In the genomic region with DNA sequence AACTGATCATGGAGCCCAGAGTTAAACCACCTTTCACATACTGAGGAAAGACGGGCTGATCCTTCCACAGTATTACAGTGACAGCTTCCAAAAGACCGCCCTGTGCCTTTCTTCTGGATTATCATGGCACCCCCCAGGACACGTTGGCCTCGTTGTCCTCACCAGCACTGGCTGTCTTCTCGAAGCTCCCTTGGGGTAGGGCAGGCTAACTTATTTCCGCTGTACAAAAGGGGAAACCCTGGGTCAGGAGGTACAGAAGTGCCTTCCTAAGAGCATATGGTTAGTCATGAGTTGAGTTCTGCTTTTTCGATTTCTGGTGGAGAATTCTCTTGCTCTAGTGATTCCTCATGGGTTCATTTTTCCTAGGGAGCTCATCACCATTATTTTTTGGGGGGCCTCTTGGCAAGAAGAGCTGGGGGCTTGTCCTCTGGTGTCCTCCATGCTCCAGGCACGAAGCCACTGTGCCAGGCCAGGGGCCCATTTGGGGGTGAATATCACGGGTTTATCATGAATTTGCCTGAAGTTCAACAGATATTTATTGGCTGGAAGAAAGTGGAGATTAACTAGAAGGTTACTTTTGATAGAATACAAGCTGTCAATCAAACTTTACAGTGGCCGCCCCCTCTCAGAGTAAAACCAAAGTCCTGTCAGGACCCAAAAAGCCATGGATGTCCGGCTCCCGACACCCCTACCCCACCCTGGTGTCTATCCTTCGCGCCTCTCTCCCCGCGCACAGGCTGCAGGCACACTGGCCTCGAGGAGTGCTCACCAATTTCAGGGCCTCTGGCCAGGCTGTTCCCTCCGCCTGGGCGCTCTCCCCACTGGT, we compare ENCODE assay signal across 1 cellular context.
TF ChIP-seq lines count a peak whose summit lies in the region.

No MANE protein-coding gene starts in this region.

TF ChIP-seq in GM12878, 131 proteins besides CTCF, POLR2A, EP300 and RAD21 (continued from another document and continues in another):
- TF ChIP-seq, protein P1, sequence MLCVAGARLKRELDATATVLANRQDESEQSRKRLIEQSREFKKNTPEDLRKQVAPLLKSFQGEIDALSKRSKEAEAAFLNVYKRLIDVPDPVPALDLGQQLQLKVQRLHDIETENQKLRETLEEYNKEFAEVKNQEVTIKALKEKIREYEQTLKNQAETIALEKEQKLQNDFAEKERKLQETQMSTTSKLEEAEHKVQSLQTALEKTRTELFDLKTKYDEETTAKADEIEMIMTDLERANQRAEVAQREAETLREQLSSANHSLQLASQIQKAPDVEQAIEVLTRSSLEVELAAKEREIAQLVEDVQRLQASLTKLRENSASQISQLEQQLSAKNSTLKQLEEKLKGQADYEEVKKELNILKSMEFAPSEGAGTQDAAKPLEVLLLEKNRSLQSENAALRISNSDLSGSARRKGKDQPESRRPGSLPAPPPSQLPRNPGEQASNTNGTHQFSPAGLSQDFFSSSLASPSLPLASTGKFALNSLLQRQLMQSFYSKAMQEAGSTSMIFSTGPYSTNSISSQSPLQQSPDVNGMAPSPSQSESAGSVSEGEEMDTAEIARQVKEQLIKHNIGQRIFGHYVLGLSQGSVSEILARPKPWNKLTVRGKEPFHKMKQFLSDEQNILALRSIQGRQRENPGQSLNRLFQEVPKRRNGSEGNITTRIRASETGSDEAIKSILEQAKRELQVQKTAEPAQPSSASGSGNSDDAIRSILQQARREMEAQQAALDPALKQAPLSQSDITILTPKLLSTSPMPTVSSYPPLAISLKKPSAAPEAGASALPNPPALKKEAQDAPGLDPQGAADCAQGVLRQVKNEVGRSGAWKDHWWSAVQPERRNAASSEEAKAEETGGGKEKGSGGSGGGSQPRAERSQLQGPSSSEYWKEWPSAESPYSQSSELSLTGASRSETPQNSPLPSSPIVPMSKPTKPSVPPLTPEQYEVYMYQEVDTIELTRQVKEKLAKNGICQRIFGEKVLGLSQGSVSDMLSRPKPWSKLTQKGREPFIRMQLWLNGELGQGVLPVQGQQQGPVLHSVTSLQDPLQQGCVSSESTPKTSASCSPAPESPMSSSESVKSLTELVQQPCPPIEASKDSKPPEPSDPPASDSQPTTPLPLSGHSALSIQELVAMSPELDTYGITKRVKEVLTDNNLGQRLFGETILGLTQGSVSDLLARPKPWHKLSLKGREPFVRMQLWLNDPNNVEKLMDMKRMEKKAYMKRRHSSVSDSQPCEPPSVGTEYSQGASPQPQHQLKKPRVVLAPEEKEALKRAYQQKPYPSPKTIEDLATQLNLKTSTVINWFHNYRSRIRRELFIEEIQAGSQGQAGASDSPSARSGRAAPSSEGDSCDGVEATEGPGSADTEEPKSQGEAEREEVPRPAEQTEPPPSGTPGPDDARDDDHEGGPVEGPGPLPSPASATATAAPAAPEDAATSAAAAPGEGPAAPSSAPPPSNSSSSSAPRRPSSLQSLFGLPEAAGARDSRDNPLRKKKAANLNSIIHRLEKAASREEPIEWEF (IDR thresholded peaks at IDR 0.05; ENCODE audit: insufficient replicate concordance, low read depth, low read length), result no peak
- TF ChIP-seq ZNF384 (IDR thresholded peaks at IDR 0.05; ENCODE audit: borderline replicate concordance, low read depth, low read length) (no peak), SMARCA5 (IDR thresholded peaks at IDR 0.05) (no peak), NFXL1 (IDR thresholded peaks at IDR 0.05; ENCODE audit: borderline replicate concordance) (no peak), SUZ12 (IDR thresholded peaks at IDR 0.05; ENCODE audit: unreplicated experiment) (no peak), ZNF274 (IDR thresholded peaks at IDR 0.05; ENCODE audit: insufficient read depth, insufficient read length) (no peak), IKZF1 (conservative IDR thresholded peaks at IDR 0.05) (peak; percentile 74), ATF7 (IDR thresholded peaks at IDR 0.05; ENCODE audit: low read depth) (peak; percentile 30; the same call in 1 of the 2 replicates), ZNF217 (IDR thresholded peaks at IDR 0.05) (0 out of 2 replicates have a peak, but pooled peaks have one; percentile 7), ZNF207 (IDR thresholded peaks at IDR 0.05; ENCODE audit: borderline replicate concordance) (no peak; the same call in 1 of the 2 replicates), CREB1 (IDR thresholded peaks at IDR 0.05; ENCODE audit: low read depth) (no peak), NFYA (IDR thresholded peaks at IDR 0.05; ENCODE audit: borderline replicate concordance, low read depth, low read length) (no peak), ZBED1 (IDR thresholded peaks at IDR 0.05; ENCODE audit: borderline replicate concordance) (no peak), RELA (IDR thresholded peaks at IDR 0.05; ENCODE audit: borderline replicate concordance, partially characterized antibody) (peak; percentile 76), RAD51 (IDR thresholded peaks at IDR 0.05) (peak; percentile 80), FOXM1 (IDR thresholded peaks at IDR 0.05; ENCODE audit: low read depth, low read length) (no peak), STAT3 (IDR thresholded peaks at IDR 0.05; ENCODE audit: low read depth, low read length) (no peak), TBL1XR1 (IDR thresholded peaks at IDR 0.05; ENCODE audit: low read depth, low read length) (0 out of 2 replicates have a peak, but pooled peaks have one; percentile 20), TCF3 (IDR thresholded peaks at IDR 0.05; ENCODE audit: borderline replicate concordance, insufficient read depth, low read depth, low read length) (no peak), NFIC (IDR thresholded peaks at IDR 0.05; ENCODE audit: low read depth, low read length) (peak; percentile 56; the same call in 1 of the 2 replicates), MYB (IDR thresholded peaks at IDR 0.05; ENCODE audit: borderline replicate concordance, low read depth, low read length) (no peak), EED (IDR thresholded peaks at IDR 0.05; ENCODE audit: low read depth) (peak; percentile 48), KAT2A (conservative IDR thresholded peaks at IDR 0.05; ENCODE audit: control insufficient read depth, low read depth, low read length) (no peak), NR2C2 (IDR thresholded peaks at IDR 0.05; ENCODE audit: borderline replicate concordance, control insufficient read depth, insufficient read length, low read depth) (no peak), BMI1 (IDR thresholded peaks at IDR 0.05; ENCODE audit: borderline replicate concordance) (no peak), EGR1 (IDR thresholded peaks at IDR 0.05; ENCODE audit: borderline replicate concordance in 1 of 2, low read depth in 2 of 2, low read length in 2 of 2) (no peak), CBFB (IDR thresholded peaks at IDR 0.05; ENCODE audit: low read depth) (no peak), POLR2AphosphoS5 (IDR thresholded peaks at IDR 0.05; ENCODE audit: low read length) (no peak; the same call in 1 of the 2 replicates)
- TF ChIP-seq, protein P2, sequence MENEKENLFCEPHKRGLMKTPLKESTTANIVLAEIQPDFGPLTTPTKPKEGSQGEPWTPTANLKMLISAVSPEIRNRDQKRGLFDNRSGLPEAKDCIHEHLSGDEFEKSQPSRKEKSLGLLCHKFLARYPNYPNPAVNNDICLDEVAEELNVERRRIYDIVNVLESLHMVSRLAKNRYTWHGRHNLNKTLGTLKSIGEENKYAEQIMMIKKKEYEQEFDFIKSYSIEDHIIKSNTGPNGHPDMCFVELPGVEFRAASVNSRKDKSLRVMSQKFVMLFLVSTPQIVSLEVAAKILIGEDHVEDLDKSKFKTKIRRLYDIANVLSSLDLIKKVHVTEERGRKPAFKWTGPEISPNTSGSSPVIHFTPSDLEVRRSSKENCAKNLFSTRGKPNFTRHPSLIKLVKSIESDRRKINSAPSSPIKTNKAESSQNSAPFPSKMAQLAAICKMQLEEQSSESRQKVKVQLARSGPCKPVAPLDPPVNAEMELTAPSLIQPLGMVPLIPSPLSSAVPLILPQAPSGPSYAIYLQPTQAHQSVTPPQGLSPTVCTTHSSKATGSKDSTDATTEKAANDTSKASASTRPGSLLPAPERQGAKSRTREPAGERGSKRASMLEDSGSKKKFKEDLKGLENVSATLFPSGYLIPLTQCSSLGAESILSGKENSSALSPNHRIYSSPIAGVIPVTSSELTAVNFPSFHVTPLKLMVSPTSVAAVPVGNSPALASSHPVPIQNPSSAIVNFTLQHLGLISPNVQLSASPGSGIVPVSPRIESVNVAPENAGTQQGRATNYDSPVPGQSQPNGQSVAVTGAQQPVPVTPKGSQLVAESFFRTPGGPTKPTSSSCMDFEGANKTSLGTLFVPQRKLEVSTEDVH (IDR thresholded peaks at IDR 0.05; ENCODE audit: low read depth, partially characterized antibody), result no peak
- TF ChIP-seq, protein P3, sequence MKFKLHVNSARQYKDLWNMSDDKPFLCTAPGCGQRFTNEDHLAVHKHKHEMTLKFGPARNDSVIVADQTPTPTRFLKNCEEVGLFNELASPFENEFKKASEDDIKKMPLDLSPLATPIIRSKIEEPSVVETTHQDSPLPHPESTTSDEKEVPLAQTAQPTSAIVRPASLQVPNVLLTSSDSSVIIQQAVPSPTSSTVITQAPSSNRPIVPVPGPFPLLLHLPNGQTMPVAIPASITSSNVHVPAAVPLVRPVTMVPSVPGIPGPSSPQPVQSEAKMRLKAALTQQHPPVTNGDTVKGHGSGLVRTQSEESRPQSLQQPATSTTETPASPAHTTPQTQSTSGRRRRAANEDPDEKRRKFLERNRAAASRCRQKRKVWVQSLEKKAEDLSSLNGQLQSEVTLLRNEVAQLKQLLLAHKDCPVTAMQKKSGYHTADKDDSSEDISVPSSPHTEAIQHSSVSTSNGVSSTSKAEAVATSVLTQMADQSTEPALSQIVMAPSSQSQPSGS (IDR thresholded peaks at IDR 0.05; ENCODE audit: low read length), result peak; percentile 51; the same call in 1 of the 2 replicates
- TF ChIP-seq, protein P4, sequence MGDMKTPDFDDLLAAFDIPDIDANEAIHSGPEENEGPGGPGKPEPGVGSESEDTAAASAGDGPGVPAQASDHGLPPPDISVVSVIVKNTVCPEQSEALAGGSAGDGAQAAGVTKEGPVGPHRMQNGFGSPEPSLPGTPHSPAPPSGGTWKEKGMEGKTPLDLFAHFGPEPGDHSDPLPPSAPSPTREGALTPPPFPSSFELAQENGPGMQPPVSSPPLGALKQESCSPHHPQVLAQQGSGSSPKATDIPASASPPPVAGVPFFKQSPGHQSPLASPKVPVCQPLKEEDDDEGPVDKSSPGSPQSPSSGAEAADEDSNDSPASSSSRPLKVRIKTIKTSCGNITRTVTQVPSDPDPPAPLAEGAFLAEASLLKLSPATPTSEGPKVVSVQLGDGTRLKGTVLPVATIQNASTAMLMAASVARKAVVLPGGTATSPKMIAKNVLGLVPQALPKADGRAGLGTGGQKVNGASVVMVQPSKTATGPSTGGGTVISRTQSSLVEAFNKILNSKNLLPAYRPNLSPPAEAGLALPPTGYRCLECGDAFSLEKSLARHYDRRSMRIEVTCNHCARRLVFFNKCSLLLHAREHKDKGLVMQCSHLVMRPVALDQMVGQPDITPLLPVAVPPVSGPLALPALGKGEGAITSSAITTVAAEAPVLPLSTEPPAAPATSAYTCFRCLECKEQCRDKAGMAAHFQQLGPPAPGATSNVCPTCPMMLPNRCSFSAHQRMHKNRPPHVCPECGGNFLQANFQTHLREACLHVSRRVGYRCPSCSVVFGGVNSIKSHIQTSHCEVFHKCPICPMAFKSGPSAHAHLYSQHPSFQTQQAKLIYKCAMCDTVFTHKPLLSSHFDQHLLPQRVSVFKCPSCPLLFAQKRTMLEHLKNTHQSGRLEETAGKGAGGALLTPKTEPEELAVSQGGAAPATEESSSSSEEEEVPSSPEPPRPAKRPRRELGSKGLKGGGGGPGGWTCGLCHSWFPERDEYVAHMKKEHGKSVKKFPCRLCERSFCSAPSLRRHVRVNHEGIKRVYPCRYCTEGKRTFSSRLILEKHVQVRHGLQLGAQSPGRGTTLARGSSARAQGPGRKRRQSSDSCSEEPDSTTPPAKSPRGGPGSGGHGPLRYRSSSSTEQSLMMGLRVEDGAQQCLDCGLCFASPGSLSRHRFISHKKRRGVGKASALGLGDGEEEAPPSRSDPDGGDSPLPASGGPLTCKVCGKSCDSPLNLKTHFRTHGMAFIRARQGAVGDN (IDR thresholded peaks at IDR 0.05), result peak; percentile 100
- TF ChIP-seq, protein P5, sequence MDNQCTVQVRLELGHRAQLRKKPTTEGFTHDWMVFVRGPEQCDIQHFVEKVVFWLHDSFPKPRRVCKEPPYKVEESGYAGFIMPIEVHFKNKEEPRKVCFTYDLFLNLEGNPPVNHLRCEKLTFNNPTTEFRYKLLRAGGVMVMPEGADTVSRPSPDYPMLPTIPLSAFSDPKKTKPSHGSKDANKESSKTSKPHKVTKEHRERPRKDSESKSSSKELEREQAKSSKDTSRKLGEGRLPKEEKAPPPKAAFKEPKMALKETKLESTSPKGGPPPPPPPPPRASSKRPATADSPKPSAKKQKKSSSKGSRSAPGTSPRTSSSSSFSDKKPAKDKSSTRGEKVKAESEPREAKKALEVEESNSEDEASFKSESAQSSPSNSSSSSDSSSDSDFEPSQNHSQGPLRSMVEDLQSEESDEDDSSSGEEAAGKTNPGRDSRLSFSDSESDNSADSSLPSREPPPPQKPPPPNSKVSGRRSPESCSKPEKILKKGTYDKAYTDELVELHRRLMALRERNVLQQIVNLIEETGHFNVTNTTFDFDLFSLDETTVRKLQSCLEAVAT (IDR thresholded peaks at IDR 0.05), result no peak
- TF ChIP-seq, protein P6, sequence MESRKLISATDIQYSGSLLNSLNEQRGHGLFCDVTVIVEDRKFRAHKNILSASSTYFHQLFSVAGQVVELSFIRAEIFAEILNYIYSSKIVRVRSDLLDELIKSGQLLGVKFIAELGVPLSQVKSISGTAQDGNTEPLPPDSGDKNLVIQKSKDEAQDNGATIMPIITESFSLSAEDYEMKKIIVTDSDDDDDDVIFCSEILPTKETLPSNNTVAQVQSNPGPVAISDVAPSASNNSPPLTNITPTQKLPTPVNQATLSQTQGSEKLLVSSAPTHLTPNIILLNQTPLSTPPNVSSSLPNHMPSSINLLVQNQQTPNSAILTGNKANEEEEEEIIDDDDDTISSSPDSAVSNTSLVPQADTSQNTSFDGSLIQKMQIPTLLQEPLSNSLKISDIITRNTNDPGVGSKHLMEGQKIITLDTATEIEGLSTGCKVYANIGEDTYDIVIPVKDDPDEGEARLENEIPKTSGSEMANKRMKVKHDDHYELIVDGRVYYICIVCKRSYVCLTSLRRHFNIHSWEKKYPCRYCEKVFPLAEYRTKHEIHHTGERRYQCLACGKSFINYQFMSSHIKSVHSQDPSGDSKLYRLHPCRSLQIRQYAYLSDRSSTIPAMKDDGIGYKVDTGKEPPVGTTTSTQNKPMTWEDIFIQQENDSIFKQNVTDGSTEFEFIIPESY (IDR thresholded peaks at IDR 0.05), result peak; percentile 82
- TF ChIP-seq, protein P7, sequence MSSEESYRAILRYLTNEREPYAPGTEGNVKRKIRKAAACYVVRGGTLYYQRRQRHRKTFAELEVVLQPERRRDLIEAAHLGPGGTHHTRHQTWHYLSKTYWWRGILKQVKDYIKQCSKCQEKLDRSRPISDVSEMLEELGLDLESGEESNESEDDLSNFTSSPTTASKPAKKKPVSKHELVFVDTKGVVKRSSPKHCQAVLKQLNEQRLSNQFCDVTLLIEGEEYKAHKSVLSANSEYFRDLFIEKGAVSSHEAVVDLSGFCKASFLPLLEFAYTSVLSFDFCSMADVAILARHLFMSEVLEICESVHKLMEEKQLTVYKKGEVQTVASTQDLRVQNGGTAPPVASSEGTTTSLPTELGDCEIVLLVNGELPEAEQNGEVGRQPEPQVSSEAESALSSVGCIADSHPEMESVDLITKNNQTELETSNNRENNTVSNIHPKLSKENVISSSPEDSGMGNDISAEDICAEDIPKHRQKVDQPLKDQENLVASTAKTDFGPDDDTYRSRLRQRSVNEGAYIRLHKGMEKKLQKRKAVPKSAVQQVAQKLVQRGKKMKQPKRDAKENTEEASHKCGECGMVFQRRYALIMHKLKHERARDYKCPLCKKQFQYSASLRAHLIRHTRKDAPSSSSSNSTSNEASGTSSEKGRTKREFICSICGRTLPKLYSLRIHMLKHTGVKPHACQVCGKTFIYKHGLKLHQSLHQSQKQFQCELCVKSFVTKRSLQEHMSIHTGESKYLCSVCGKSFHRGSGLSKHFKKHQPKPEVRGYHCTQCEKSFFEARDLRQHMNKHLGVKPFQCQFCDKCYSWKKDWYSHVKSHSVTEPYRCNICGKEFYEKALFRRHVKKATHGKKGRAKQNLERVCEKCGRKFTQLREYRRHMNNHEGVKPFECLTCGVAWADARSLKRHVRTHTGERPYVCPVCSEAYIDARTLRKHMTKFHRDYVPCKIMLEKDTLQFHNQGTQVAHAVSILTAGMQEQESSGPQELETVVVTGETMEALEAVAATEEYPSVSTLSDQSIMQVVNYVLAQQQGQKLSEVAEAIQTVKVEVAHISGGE (CRISPR knock-in tag; IDR thresholded peaks at IDR 0.05), result no peak
